Comparison of ENCODE assay signal across 34 cellular contexts in the genomic region with DNA sequence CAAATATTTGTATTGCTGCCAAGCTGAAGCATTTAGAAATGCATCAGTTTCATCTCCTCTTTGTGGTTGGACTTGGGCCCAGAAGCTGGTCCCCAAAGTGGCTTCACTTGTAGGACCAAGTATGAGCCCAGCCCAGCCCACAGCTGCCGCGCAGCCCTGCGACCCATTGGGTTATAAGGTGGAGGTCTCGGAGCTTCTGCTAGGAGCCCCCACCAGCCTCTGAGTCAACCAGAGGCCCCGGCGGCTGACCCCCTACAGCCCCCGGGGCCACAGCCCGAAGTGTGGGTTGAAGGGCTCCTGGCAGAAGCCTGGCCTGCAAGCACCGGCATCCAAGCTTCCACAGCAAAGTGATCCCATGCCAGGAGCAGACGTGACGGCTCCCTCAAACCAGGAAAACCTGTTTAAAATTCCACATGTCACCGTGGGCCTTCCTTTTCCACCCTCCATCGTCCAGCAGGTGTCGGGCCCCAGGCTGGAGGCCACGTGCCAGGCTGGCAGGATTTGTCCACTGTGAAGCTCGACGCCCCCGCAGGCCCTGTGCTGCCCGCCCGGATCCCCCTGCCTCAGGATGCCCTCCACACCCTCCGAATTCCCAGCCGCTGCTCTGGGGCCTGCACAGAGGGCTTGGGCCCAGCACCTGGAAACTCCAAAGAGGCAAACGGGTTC. TPM values are rescaled to one million over a fixed set of nuclear protein-coding genes. Genes with fewer than 3 reads are reported as not detected.
DNase-seq lines count a peak whose midpoint lies in the region; ATAC-seq, FAIRE-seq and TF ChIP-seq lines count a peak whose summit lies in the region.
"Had no signal": no experiment of that assay in that cellular context is flagged by ENCODE, and none has a peak within 500 bp of the region (broad histone marks: within the 10 kb centered on the region; RNA-seq: fewer than 3 reads in every experiment).

No MANE protein-coding gene starts in this region.

- no peaks in the 10 kb centered on the region for H3K27me3 ChIP-seq in astrocyte (ENCODE audit: insufficient read depth, low read length)
- H3K27me3 ChIP-seq: gastroesophageal sphincter, neutrophil, SJCRH30 had no signal

- H4K20me1 ChIP-seq in astrocyte (ENCODE audit: insufficient read depth, low read length), result no peaks in the 10 kb centered on the region
- H4K20me1 ChIP-seq: BLaER1 treated with 17β-estradiol and CSF1 and Interleukin-3, amounts not matched to agents 10 nM and 100 nM had no signal

- H3K27ac ChIP-seq in astrocyte (ENCODE audit: low read depth, low read length), result no peak overlapping the region
- H3K27ac ChIP-seq: BLaER1 treated with 17β-estradiol and CSF1 and Interleukin-3, amounts not matched to agents 10 nM and 100 nM; neutrophil; prostate gland; SJCRH30; tibial nerve had no signal

- TF ChIP-seq CTCF in AG10803 (conservative IDR thresholded peaks at IDR 0.05; ENCODE audit: low read length) (no peak), LNCaP clone FGC (IDR thresholded peaks at IDR 0.05; ENCODE audit: control insufficient read depth, extremely low read depth, insufficient read depth) (no peak), astrocyte (IDR thresholded peaks at IDR 0.05; ENCODE audit: insufficient read depth, low read depth, low read length) (no peak)

- H3K9me3 ChIP-seq in astrocyte (ENCODE audit: insufficient read depth, low read depth, low read length), result peaks cover 10% of the 10 kb centered on the region
- H3K9me3 ChIP-seq: gastroesophageal sphincter, prostate gland had no signal

- no peaks in the 10 kb centered on the region for H3K4me1 Mint-ChIP-seq in astrocyte (ENCODE audit: low read depth, unreplicated experiment)
- H3K4me1 Mint-ChIP-seq: immature natural killer cell; stimulated activated naive CD8-positive, alpha-beta T cell treated with anti-CD3 and anti-CD28 coated beads, Interleukin-15, amount 100 ng/mL, for 72 hours had no signal

- H3K4me1 ChIP-seq in astrocyte (ENCODE audit: insufficient read depth, low read length), result peaks cover 4% of the 10 kb centered on the region
- H3K4me1 ChIP-seq: prostate gland, SJCRH30, tibial nerve had no signal

- peaks cover 5% of the 10 kb centered on the region for H3K27me3 Mint-ChIP-seq in astrocyte (ENCODE audit: low read depth, unreplicated experiment)

- intact Hi-C loops in posterior vena cava (cut with DNase I), result no loop called here

- FAIRE-seq in astrocyte (lab: Jason Lieb, UNC), result no peak
- FAIRE-seq: bronchial epithelial cell, colon, GM19239 had no signal

- peak overlapping the region; percentile 47 for H3K27ac Mint-ChIP-seq in astrocyte (ENCODE audit: unreplicated experiment)
- H3K27ac Mint-ChIP-seq: activated CD8-positive, alpha-beta T cell treated with anti-CD3 and anti-CD28 coated beads, Interleukin-2, amount 10 ng/mL, durations not matched to agents 7 days and 5 days; activated naive CD4-positive, alpha-beta T cell treated with anti-CD3 and anti-CD28 coated beads for 36 hours; immature natural killer cell; stimulated activated naive CD8-positive, alpha-beta T cell treated with anti-CD3 and anti-CD28 coated beads, Interleukin-15, amount 100 ng/mL, for 72 hours had no signal

- peaks cover 8% of the 10 kb centered on the region for H3K36me3 Mint-ChIP-seq in astrocyte (ENCODE audit: low read depth, unreplicated experiment)

- ATAC-seq in HG03354 (IDR thresholded peaks at IDR 0.05; ENCODE audit: poor library complexity, severe bottlenecking, unreplicated experiment) (no peak), HG03520 (IDR thresholded peaks at IDR 0.05; ENCODE audit: unreplicated experiment) (no peak)
- ATAC-seq: activated CD8-positive, alpha-beta T cell treated with anti-CD3 and anti-CD28 coated beads, Interleukin-2, amount 10 ng/mL, durations not matched to agents 7 days and 5 days; gastroesophageal sphincter had no signal

- H3K36me3 ChIP-seq in astrocyte (ENCODE audit: insufficient read depth, low read length), result no peaks in the 10 kb centered on the region
- H3K36me3 ChIP-seq: BLaER1 treated with 17β-estradiol and CSF1 and Interleukin-3, amounts not matched to agents 10 nM and 100 nM; gastroesophageal sphincter; neutrophil; prostate gland; SJCRH30; tibial nerve had no signal

- H3K9ac ChIP-seq in astrocyte (ENCODE audit: low read length), result no peak overlapping the region
- H3K9ac ChIP-seq: BLaER1 treated with 17β-estradiol and CSF1 and Interleukin-3, amounts not matched to agents 10 nM and 100 nM had no signal

- H3K4me2 ChIP-seq in astrocyte (ENCODE audit: low read length), result no peak overlapping the region
- H3K4me2 ChIP-seq: BLaER1 treated with 17β-estradiol and CSF1 and Interleukin-3, amounts not matched to agents 10 nM and 100 nM had no signal

- DNase-seq in AG10803 (ENCODE audit: low read depth) (peak; percentile 42), LNCaP clone FGC (ENCODE audit: low read depth) (peak; percentile 6), astrocyte (ENCODE audit: low read depth) (no peak), posterior vena cava (ENCODE audit: low spot score) (peak; percentile 73), DMS153 treated with DMSO at 0.1 percent for 48 hours (lab: John Stamatoyannopoulos, UW; ENCODE audit: unreplicated experiment) (no peak), NCI-H774 (lab: John Stamatoyannopoulos, UW) (no peak)
- DNase-seq: activated CD8-positive, alpha-beta T cell treated with anti-CD3 and anti-CD28 coated beads, Interleukin-2, amount 10 ng/mL, durations not matched to agents 7 days and 5 days; activated naive CD4-positive, alpha-beta T cell treated with anti-CD3 and anti-CD28 coated beads for 36 hours; amniotic stem cell; COR-L47; DMS79; GF-D8; H7; hypothalamus; immature natural killer cell; KG1; mesendoderm; NCI-H1417 treated with DMSO at 0.1 percent for 48 hours; NCI-H2081; NCI-H226; NCI-H748 treated with DMSO at 0.1 percent for 48 hours; SJCRH30; stimulated activated naive CD8-positive, alpha-beta T cell treated with anti-CD3 and anti-CD28 coated beads, Interleukin-15, amount 100 ng/mL, for 72 hours; T-helper 1 cell had no signal

- no peak overlapping the region for H2AFZ ChIP-seq in astrocyte (ENCODE audit: low read depth, low read length)

- H3K79me2 ChIP-seq in astrocyte (ENCODE audit: insufficient read depth, low read length), result no peaks in the 10 kb centered on the region

- H3K4me3 ChIP-seq in AG10803 (ENCODE audit: low read length) (no peak overlapping the region), LNCaP clone FGC (ENCODE audit: low read depth, low read length) (no peak overlapping the region), astrocyte (ENCODE audit: insufficient read depth, low read depth, low read length) (no peak overlapping the region)
- H3K4me3 ChIP-seq: BLaER1 treated with 17β-estradiol and CSF1 and Interleukin-3, amounts not matched to agents 10 nM and 100 nM; gastroesophageal sphincter; prostate gland; SJCRH30; tibial nerve had no signal

- H3K4me3 Mint-ChIP-seq in astrocyte (ENCODE audit: unreplicated experiment), result no peak overlapping the region
- H3K4me3 Mint-ChIP-seq: activated CD8-positive, alpha-beta T cell treated with anti-CD3 and anti-CD28 coated beads, Interleukin-2, amount 10 ng/mL, durations not matched to agents 7 days and 5 days; activated naive CD4-positive, alpha-beta T cell treated with anti-CD3 and anti-CD28 coated beads for 36 hours; immature natural killer cell; stimulated activated naive CD8-positive, alpha-beta T cell treated with anti-CD3 and anti-CD28 coated beads, Interleukin-15, amount 100 ng/mL, for 72 hours had no signal

- peaks cover 12% of the 10 kb centered on the region for H3K9me3 Mint-ChIP-seq in astrocyte (ENCODE audit: unreplicated experiment)

RNA-seq across cellular contexts. Expression of a gene that starts 54.8 kb away (rescaled TPM):
- total RNA-seq in astrocyte, result 3.0 and 5.0 TPM in 2 replicates
- 1 to 10 TPM; 1.2 to 1.9 TPM for total RNA-seq in posterior vena cava
- total RNA-seq: bronchial epithelial cell, H7 had no signal

RNA-seq across cellular contexts. Expression of a gene that starts 55.2 kb away (rescaled TPM):
- total RNA-seq in astrocyte (252 and 287 TPM in 2 replicates), posterior vena cava (100 to 1,000 TPM; 201 to 215 TPM)

Comparison
In these comparisons a context has a peak if more than half of its experiments do, and no peak if none do; other contexts are left out.
1. DNase-seq: peak in AG10803 (single experiment), LNCaP clone FGC (single experiment) and posterior vena cava (single experiment); none in astrocyte (single experiment), DMS153 treated with DMSO at 0.1 percent for 48 hours (single experiment) and NCI-H774 (single experiment).